14 cellular contexts compared by ENCODE assay signal in genomic region chr15:74964794-74965193, GRCh38. TPM values are rescaled to one million over a fixed set of nuclear protein-coding genes. Genes with fewer than 3 reads are reported as not detected.
A peak's percentile ranks its signal among the peaks of the same experiment; 100 is the strongest.
DNase-seq lines count a peak whose midpoint lies in the region; TF ChIP-seq lines count a peak whose summit lies in the region.
"Had no signal": no experiment of that assay in that cellular context is flagged by ENCODE, and none has a peak within 500 bp of the region (broad histone marks: within the 10 kb centered on the region; RNA-seq: fewer than 3 reads in every experiment).

No MANE protein-coding gene starts in this region.

- H3K27me3 Mint-ChIP-seq in brain, result peaks cover 13% of the 10 kb centered on the region
- H3K27me3 Mint-ChIP-seq in immature natural killer cell (ENCODE audit: low read depth in 3 of 3), result peaks cover 2 to 9% (median 8%) of the 10 kb centered on the region in 3 donors

- H3K4me3 Mint-ChIP-seq in brain, result peak overlapping the region in 1 of 5 experiments; percentile 0
- no peak overlapping the region for H3K4me3 Mint-ChIP-seq in immature natural killer cell
- H3K4me3 Mint-ChIP-seq: activated T-cell treated with anti-CD3 and anti-CD28 coated beads, Interleukin-2, amount 50 U/mL, for 4 hours; mesothelial cell of epicardium had no signal

- peaks cover 0 to 3% (median 0%) of the 10 kb centered on the region in 5 experiments for H3K9me3 Mint-ChIP-seq in brain
- no peaks in the 10 kb centered on the region for H3K9me3 Mint-ChIP-seq in immature natural killer cell
- H3K9me3 Mint-ChIP-seq: activated T-cell treated with anti-CD3 and anti-CD28 coated beads, Interleukin-2, amount 50 U/mL, for 4 hours; mesothelial cell of epicardium had no signal

- H3K36me3 Mint-ChIP-seq in brain, result no peaks in the 10 kb centered on the region
- no peaks in the 10 kb centered on the region for H3K36me3 Mint-ChIP-seq in immature natural killer cell
- H3K36me3 Mint-ChIP-seq: mesothelial cell of epicardium had no signal

- H3K4me1 Mint-ChIP-seq in brain (peaks cover 48% of the 10 kb centered on the region), immature natural killer cell (no peaks in the 10 kb centered on the region)
- H3K4me1 Mint-ChIP-seq: mesothelial cell of epicardium had no signal

- peak; percentile 25 for DNase-seq in AG10803 (ENCODE audit: low read depth)
- DNase-seq in LHCN-M2 (ENCODE audit: low read depth), result peak; percentile 76
- DNase-seq in kidney glomerular epithelial cell (lab: John Stamatoyannopoulos, UW), result peak; percentile 4
- no peak for DNase-seq in immature natural killer cell
- no peak for DNase-seq in NCI-H526 (lab: John Stamatoyannopoulos, UW)
- no peak for DNase-seq in NCI-H774 (lab: John Stamatoyannopoulos, UW)
- no peak for DNase-seq in activated naive CD4-positive, alpha-beta T cell treated with anti-CD3 and anti-CD28 coated beads, Interleukin-2, amount 50 U/mL, for 16 hours
- DNase-seq: activated T-cell treated with anti-CD3 and anti-CD28 coated beads, Interleukin-2, amount 50 U/mL, for 4 hours; caudate nucleus; NCI-H1436 treated with DMSO at 0.1 percent for 48 hours; Peyer's patch; upper lobe of right lung had no signal

- TF ChIP-seq CTCF in AG10803 (conservative IDR thresholded peaks at IDR 0.05; ENCODE audit: low read length) (no peak), brain (conservative IDR thresholded peaks at IDR 0.05) (no peak)

- no peak overlapping the region for H3K4me3 ChIP-seq in AG10803 (ENCODE audit: low read length)
- H3K4me3 ChIP-seq: Peyer's patch, upper lobe of right lung had no signal

- H3K27ac Mint-ChIP-seq in brain, result peak overlapping the region; percentile 5 to 90 (median 40)
- H3K27ac Mint-ChIP-seq in immature natural killer cell, result no peak overlapping the region
- H3K27ac Mint-ChIP-seq: mesothelial cell of epicardium had no signal

RNA-seq across cellular contexts. Expression of gene RPP25, which starts 8.2 kb away (rescaled TPM):
- 8.9 and 9.1 TPM in 2 replicates for total RNA-seq in LHCN-M2 (2014; rRNA removed)
- polyA plus RNA-seq in LHCN-M2 (2012), result 2.5 TPM
- 9.4 TPM for polyA plus RNA-seq in brain (ENCODE audit: insufficient read depth, low read depth, low replicate concordance)
- 1 to 10 TPM; 1.4 to 3.1 (median 2.1) TPM for polyA plus RNA-seq in immature natural killer cell

RNA-seq across cellular contexts. Expression of gene COX5A, which starts 26.9 kb away (rescaled TPM):
- total RNA-seq in LHCN-M2 (2014; rRNA removed), result 97.5 and 109 TPM in 2 replicates
- polyA plus RNA-seq in LHCN-M2 (2012), result 303 TPM
- polyA plus RNA-seq in brain (ENCODE audit: insufficient read depth, low read depth, low replicate concordance) (342 TPM), immature natural killer cell (100 to 1,000 TPM; 373 to 458 (median 447) TPM)

RNA-seq across cellular contexts. Expression of gene SCAMP5, which starts 30.6 kb away (rescaled TPM):
- 0.51 and 0.98 TPM in 2 replicates for total RNA-seq in LHCN-M2 (2014; rRNA removed)
- 1.6 TPM for polyA plus RNA-seq in LHCN-M2 (2012)
- polyA plus RNA-seq in brain (ENCODE audit: insufficient read depth, low read depth, low replicate concordance) (146 TPM), immature natural killer cell (not detected)

RNA-seq across cellular contexts. Expression of gene FAM219B, which starts 58.1 kb away (rescaled TPM):
- total RNA-seq in LHCN-M2 (2014; rRNA removed), result 45.0 and 51.8 TPM in 2 replicates
- 22.8 TPM for polyA plus RNA-seq in LHCN-M2 (2012)
- polyA plus RNA-seq in brain (ENCODE audit: insufficient read depth, low read depth, low replicate concordance) (44.5 TPM), immature natural killer cell (10 to 100 TPM in 2 of 3 donors, 1 to 10 TPM in 1; 9.5 to 29.6 (median 24.8) TPM)

RNA-seq across cellular contexts. Expression of gene PPCDC, which starts 58.6 kb away (rescaled TPM):
- total RNA-seq in LHCN-M2 (2014; rRNA removed), result 21.1 and 22.8 TPM in 2 replicates
- polyA plus RNA-seq in LHCN-M2 (2012), result 8.9 TPM
- polyA plus RNA-seq in brain (ENCODE audit: insufficient read depth, low read depth, low replicate concordance) (17.9 TPM), immature natural killer cell (10 to 100 TPM; 20.8 to 23.9 (median 23.1) TPM)

Comparison
In these comparisons a context has a peak if more than half of its experiments do, and no peak if none do; other contexts are left out.
1. DNase-seq: peak in AG10803 (single experiment), LHCN-M2 (single experiment) and kidney glomerular epithelial cell (single experiment); none in immature natural killer cell (0 of 3), NCI-H526 (0 of 2), NCI-H774 (single experiment) and activated naive CD4-positive, alpha-beta T cell treated with anti-CD3 and anti-CD28 coated beads, Interleukin-2, amount 50 U/mL, for 16 hours (single experiment).
2. H3K27ac Mint-ChIP-seq: peak in brain (5 of 5); none in immature natural killer cell (0 of 6).
3. RNA of gene SCAMP5, which starts 30.6 kb away (polyA plus RNA-seq): 146 TPM in brain (single experiment); not detected in immature natural killer cell; every median in the first group is over 100 times any median in the second.